ENCODE assay signal across 1 cellular context in genomic region chr7:26292768-26293560, GRCh38.
TF ChIP-seq lines count a peak whose summit lies in the region.

No MANE protein-coding gene starts in this region.

TF ChIP-seq in HCT116, 20 proteins besides CTCF, POLR2A, EP300 and RAD21 (continued from another document):
- TF ChIP-seq ZBTB33 (IDR thresholded peaks at IDR 0.05; ENCODE audit: extremely low read depth, insufficient replicate concordance, low read length) (no peak), ELF1 (IDR thresholded peaks at IDR 0.05; ENCODE audit: borderline replicate concordance, low read depth) (no peak), SP1 (IDR thresholded peaks at IDR 0.05; ENCODE audit: low read depth) (no peak), MAX (IDR thresholded peaks at IDR 0.05) (no peak)
